ENCODE assay signal across 8 cellular contexts in the genomic region with DNA sequence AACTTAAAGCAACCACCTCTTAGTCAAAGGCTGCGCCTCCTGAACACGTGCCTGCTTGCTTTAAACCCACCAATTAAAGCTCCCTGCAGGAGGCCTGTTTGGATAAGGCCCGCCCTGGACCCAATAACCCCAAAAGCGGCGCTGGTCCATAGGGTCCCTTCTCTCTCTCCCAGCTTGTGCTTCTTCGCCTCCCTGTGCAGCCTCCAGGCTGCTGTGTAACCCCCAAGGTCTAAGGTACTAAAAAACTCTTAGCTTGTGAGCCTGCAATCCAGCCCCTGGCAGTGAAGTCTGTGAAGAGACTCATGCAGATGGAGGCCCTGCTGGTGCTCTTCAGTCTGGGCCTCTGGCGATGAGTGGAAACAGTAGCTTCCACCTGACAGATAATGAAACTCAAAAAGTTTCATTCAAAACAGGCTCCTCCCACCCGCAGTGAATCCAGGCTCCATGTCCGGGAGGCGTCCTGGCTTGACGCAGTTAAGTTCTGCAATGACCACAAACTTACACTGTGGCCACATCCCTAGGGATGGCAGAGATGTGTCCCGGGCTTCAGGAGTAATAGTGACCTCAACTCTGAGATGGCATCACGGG.
DNase-seq lines count a peak whose midpoint lies in the region; ATAC-seq lines count a peak whose summit lies in the region.

No MANE protein-coding gene starts in this region.

- ATAC-seq in GM19043 (IDR thresholded peaks at IDR 0.05; ENCODE audit: low read depth, unreplicated experiment) (peak; percentile 47), HG02938 (IDR thresholded peaks at IDR 0.05; ENCODE audit: unreplicated experiment) (peak; percentile 53), HG03139 (IDR thresholded peaks at IDR 0.05; ENCODE audit: unreplicated experiment) (no peak)

- H3K4me1 Mint-ChIP-seq in activated naive CD8-positive, alpha-beta T cell (ENCODE audit: low read depth), result peaks cover 26% of the 10 kb centered on the region

- peak overlapping the region; percentile 87 for H3K27ac Mint-ChIP-seq in activated naive CD8-positive, alpha-beta T cell

- no peaks in the 10 kb centered on the region for H3K36me3 Mint-ChIP-seq in activated naive CD8-positive, alpha-beta T cell

- no peaks in the 10 kb centered on the region for H3K27me3 Mint-ChIP-seq in activated naive CD8-positive, alpha-beta T cell

- H3K9me3 Mint-ChIP-seq in activated naive CD8-positive, alpha-beta T cell (ENCODE audit: low read depth), result no peaks in the 10 kb centered on the region

- DNase-seq in stimulated activated CD4-positive, alpha-beta T cell treated with anti-CD3 and anti-CD28 coated beads, Interleukin-4, amount 100 ng/mL, for 1 hour, result peak; percentile 44
- no peak for DNase-seq in SHP77 (lab: John Stamatoyannopoulos, UW)
- no peak for DNase-seq in globus pallidus (ENCODE audit: low spot score)
- no peak for DNase-seq in NCI-H524 (lab: John Stamatoyannopoulos, UW)

- peak overlapping the region; percentile 38 for H3K4me3 Mint-ChIP-seq in activated naive CD8-positive, alpha-beta T cell
